ENCODE assay signal across 2 cellular contexts in the genomic region with DNA sequence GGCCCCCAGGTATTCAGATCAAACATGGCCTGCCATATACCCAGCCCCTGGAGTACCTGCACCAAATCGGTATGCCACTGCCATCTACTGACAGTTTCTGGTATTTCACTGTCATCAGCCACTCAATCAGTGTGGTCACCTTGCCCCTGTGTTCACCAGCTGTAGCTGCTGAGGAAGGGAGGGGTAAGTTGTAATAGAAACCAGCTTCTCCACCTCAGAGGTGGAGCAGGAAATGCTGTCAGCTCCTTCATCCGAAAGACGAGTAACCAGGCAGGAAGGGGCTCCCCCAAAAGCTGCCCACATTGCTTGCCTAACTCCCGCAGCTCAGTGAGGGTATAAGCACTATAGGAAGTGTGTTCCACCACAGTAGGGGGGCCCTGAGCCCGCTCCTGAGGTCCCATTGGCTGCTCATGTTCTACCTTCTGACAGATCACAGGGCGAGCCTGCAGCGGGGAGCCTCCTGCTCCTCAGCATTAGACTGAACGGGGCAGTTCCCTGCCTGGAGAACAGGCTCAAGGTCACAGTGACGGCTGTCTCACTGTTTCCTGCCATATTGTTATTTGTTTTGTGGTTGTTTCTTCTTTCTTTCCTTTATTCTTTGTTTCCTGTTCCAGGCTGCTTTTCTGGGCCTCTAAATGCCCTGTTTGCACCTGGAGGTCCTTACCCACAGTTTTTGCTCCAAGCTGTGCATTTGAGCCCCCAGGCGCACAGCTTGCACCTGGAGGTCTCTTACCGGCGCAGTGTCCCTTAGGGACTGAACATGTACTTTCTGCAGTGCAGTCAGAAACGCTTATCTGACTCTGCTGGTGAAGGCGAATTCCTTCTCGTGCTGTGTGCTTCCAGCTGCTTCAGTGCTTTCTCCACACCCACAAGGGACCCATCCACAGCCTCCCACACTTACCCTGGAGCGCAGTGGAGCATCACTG.
TF ChIP-seq lines count a peak whose summit lies in the region.

No MANE protein-coding gene starts in this region.

TF ChIP-seq in K562, 482 proteins besides CTCF, POLR2A, EP300 and RAD21 (continued from another document and continues in another):
- TF ChIP-seq, protein P1, sequence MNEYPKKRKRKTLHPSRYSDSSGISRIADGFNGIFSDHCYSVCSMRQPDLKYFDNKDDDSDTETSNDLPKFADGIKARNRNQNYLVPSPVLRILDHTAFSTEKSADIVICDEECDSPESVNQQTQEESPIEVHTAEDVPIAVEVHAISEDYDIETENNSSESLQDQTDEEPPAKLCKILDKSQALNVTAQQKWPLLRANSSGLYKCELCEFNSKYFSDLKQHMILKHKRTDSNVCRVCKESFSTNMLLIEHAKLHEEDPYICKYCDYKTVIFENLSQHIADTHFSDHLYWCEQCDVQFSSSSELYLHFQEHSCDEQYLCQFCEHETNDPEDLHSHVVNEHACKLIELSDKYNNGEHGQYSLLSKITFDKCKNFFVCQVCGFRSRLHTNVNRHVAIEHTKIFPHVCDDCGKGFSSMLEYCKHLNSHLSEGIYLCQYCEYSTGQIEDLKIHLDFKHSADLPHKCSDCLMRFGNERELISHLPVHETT (CRISPR knock-in tag; conservative IDR thresholded peaks at IDR 0.05 in 1 of 2, IDR thresholded peaks at IDR 0.05 in 1 of 2) = no peak
- TF ChIP-seq HDAC1 (IDR thresholded peaks at IDR 0.05) = no peak
- TF ChIP-seq CREM (IDR thresholded peaks at IDR 0.05; ENCODE audit: low read depth) = peak; percentile 51; the same call in 1 of the 2 replicates
- TF ChIP-seq, protein P2, sequence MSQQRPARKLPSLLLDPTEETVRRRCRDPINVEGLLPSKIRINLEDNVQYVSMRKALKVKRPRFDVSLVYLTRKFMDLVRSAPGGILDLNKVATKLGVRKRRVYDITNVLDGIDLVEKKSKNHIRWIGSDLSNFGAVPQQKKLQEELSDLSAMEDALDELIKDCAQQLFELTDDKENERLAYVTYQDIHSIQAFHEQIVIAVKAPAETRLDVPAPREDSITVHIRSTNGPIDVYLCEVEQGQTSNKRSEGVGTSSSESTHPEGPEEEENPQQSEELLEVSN (IDR thresholded peaks at IDR 0.05; ENCODE audit: borderline replicate concordance in 1 of 2, extremely low read depth in 1 of 2, insufficient read depth in 1 of 2, insufficient read length in 1 of 2, low read depth in 1 of 2, low read length in 1 of 2, poor library complexity in 1 of 2, severe bottlenecking in 1 of 2) = no peak
- TF ChIP-seq, protein P3, sequence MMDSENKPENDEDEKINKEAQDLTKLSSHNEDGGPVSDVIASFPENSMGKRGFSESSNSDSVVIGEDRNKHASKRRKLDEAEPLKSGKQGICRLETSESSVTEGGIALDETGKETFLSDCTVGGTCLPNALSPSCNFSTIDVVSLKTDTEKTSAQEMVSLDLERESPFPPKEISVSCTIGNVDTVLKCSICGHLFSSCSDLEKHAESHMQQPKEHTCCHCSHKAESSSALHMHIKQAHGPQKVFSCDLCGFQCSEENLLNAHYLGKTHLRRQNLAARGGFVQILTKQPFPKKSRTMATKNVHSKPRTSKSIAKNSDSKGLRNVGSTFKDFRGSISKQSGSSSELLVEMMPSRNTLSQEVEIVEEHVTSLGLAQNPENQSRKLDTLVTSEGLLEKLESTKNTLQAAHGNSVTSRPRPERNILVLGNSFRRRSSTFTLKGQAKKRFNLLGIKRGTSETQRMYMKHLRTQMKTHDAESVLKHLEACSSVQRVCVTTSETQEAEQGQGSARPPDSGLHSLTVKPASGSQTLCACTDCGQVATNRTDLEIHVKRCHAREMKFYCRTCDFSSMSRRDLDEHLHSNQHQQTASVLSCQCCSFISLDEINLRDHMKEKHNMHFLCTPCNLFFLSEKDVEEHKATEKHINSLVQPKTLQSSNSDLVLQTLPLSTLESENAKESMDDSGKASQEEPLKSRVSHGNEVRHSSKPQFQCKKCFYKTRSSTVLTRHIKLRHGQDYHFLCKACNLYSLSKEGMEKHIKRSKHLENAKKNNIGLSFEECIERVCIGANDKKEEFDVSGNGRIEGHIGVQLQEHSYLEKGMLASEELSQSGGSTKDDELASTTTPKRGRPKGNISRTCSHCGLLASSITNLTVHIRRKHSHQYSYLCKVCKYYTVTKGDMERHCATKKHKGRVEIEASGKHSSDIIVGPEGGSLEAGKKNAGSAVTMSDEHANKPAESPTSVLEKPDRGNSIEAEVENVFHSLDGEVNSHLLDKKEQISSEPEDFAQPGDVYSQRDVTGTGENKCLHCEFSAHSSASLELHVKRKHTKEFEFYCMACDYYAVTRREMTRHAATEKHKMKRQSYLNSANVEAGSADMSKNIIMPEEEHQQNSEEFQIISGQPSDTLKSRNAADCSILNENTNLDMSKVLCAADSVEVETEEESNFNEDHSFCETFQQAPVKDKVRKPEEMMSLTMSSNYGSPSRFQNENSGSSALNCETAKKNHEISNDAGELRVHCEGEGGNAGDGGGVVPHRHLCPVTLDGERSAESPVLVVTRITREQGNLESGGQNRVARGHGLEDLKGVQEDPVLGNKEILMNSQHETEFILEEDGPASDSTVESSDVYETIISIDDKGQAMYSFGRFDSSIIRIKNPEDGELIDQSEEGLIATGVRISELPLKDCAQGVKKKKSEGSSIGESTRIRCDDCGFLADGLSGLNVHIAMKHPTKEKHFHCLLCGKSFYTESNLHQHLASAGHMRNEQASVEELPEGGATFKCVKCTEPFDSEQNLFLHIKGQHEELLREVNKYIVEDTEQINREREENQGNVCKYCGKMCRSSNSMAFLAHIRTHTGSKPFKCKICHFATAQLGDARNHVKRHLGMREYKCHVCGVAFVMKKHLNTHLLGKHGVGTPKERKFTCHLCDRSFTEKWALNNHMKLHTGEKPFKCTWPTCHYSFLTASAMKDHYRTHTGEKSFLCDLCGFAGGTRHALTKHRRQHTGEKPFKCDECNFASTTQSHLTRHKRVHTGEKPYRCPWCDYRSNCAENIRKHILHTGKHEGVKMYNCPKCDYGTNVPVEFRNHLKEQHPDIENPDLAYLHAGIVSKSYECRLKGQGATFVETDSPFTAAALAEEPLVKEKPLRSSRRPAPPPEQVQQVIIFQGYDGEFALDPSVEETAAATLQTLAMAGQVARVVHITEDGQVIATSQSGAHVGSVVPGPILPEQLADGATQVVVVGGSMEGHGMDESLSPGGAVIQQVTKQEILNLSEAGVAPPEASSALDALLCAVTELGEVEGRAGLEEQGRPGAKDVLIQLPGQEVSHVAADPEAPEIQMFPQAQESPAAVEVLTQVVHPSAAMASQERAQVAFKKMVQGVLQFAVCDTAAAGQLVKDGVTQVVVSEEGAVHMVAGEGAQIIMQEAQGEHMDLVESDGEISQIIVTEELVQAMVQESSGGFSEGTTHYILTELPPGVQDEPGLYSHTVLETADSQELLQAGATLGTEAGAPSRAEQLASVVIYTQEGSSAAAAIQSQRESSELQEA (IDR thresholded peaks at IDR 0.05; ENCODE audit: low read depth) = no peak
- no peak for TF ChIP-seq SMARCE1 (IDR thresholded peaks at IDR 0.05)
- TF ChIP-seq MCM5 (IDR thresholded peaks at IDR 0.05; ENCODE audit: low read depth) = no peak

TF ChIP-seq in neural cell, 6 proteins besides CTCF, POLR2A, EP300 and RAD21 (continued from another document):
- no peak for TF ChIP-seq TAF1 (IDR thresholded peaks at IDR 0.05; ENCODE audit: low read depth)
TF ChIP-seq in neural cell: peak in this region for 0.
